14 cellular contexts compared by ENCODE assay signal in the genomic region with DNA sequence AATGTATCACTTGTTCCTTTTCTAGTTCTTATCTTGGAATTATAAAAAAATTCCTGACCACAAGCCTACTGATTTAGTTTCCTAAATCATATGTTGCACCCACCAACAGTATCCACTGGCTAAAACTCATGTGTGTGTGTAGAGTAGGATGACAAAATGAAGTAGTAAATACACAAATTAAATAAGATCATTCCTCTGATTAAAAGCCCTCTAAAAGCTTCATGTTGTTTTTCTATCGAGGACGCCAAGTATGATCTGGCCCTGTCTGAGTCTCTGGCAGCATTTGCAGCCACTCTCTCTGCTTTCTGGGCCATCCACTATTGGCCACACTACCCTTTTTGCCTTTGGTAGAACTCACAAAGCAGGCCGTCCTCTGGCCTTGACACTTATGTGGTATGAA.
DNase-seq lines count a peak whose midpoint lies in the region; ATAC-seq and TF ChIP-seq lines count a peak whose summit lies in the region.
"Had no signal": no experiment of that assay in that cellular context is flagged by ENCODE, and none has a peak within 500 bp of the region (broad histone marks: within the 10 kb centered on the region; RNA-seq: fewer than 3 reads in every experiment).

No MANE protein-coding gene starts in this region.

- no peaks in the 10 kb centered on the region for H3K79me2 ChIP-seq in mammary epithelial cell (ENCODE audit: insufficient read depth, low read length)

- no peaks in the 10 kb centered on the region for H3K27me3 ChIP-seq in prostate gland (replicated peaks; ENCODE audit: insufficient read depth)
- H3K27me3 ChIP-seq in uterus: no peaks in the 10 kb centered on the region
- no peaks in the 10 kb centered on the region for H3K27me3 ChIP-seq in mammary epithelial cell (ENCODE audit: insufficient read depth, low read length)
- H3K27me3 ChIP-seq: BLaER1 treated with 17β-estradiol and CSF1 and Interleukin-3, amounts not matched to agents 10 nM and 100 nM had no signal

- WGBS in prostate gland: 19% methylated on average over 3 of the region's 3 CpGs
- WGBS in mammary epithelial cell (ENCODE audit: low coverage, missing lambda C conversion rate): 82% methylated on average over 3 of the region's 3 CpGs

- DNase-seq in LNCaP clone FGC (ENCODE audit: low read depth): peak; percentile 45
- peak; percentile 16 for DNase-seq in prostate gland (ENCODE audit: low spot score)
- no peak for DNase-seq in effector CD4-positive, alpha-beta T cell
- no peak for DNase-seq in uterus
- DNase-seq in mammary epithelial cell: no peak
- DNase-seq: CD4-positive, alpha-beta T cell; COR-L47; DMS79 treated with DMSO at 0.1 percent for 48 hours; GF-D8; GOT3; H7; HCEC 1CT had no signal

- H3K9ac ChIP-seq in mammary epithelial cell (ENCODE audit: insufficient read depth, low read length): no peak overlapping the region
- H3K9ac ChIP-seq: BLaER1 treated with 17β-estradiol and CSF1 and Interleukin-3, amounts not matched to agents 10 nM and 100 nM had no signal

- no peak overlapping the region for H3K27ac ChIP-seq in prostate gland
- H3K27ac ChIP-seq in uterus: no peak overlapping the region
- H3K27ac ChIP-seq in mammary epithelial cell (ENCODE audit: insufficient read depth, low read depth, low read length): no peak overlapping the region
- H3K27ac ChIP-seq: BLaER1 treated with 17β-estradiol and CSF1 and Interleukin-3, amounts not matched to agents 10 nM and 100 nM had no signal

- TF ChIP-seq POLR2A in prostate gland (IDR thresholded peaks at IDR 0.05): no peak
- TF ChIP-seq POLR2A in uterus (IDR thresholded peaks at IDR 0.05): no peak

- H2AFZ ChIP-seq in mammary epithelial cell (ENCODE audit: low read depth, low read length): no peak overlapping the region

- H3K4me1 ChIP-seq in prostate gland (replicated peaks) (no peaks in the 10 kb centered on the region), uterus (no peaks in the 10 kb centered on the region), mammary epithelial cell (ENCODE audit: insufficient read depth, low read length) (no peaks in the 10 kb centered on the region)
- H3K4me1 ChIP-seq: BLaER1 treated with 17β-estradiol and CSF1 and Interleukin-3, amounts not matched to agents 10 nM and 100 nM had no signal

- no peak overlapping the region for H3K4me2 ChIP-seq in mammary epithelial cell (ENCODE audit: insufficient read depth, low read depth, low read length)
- H3K4me2 ChIP-seq: BLaER1 treated with 17β-estradiol and CSF1 and Interleukin-3, amounts not matched to agents 10 nM and 100 nM had no signal

- H3K9me3 ChIP-seq in prostate gland (no peaks in the 10 kb centered on the region), uterus (no peaks in the 10 kb centered on the region), mammary epithelial cell (replicated peaks; ENCODE audit: insufficient read depth, low read length) (no peaks in the 10 kb centered on the region)
- H3K9me3 ChIP-seq: BLaER1 treated with 17β-estradiol and CSF1 and Interleukin-3, amounts not matched to agents 10 nM and 100 nM had no signal

- no peak overlapping the region for H3K4me3 ChIP-seq in LNCaP clone FGC (ENCODE audit: low read depth, low read length)
- no peak overlapping the region for H3K4me3 ChIP-seq in prostate gland
- H3K4me3 ChIP-seq in uterus: no peak overlapping the region
- no peak overlapping the region for H3K4me3 ChIP-seq in mammary epithelial cell (replicated peaks in 1 of 3; ENCODE audit: insufficient read depth in 1 of 3, low read depth in 2 of 3, low read length in 3 of 3)
- H3K4me3 ChIP-seq: BLaER1 treated with 17β-estradiol and CSF1 and Interleukin-3, amounts not matched to agents 10 nM and 100 nM had no signal

- BruUV-seq in mammary epithelial cell (replicated peaks; lab: Mats Ljungman, UMichigan): no TSS peak

- TF ChIP-seq CTCF in LNCaP clone FGC (IDR thresholded peaks at IDR 0.05; ENCODE audit: control insufficient read depth, extremely low read depth, insufficient read depth) (no peak), prostate gland (IDR thresholded peaks at IDR 0.05) (no peak), uterus (IDR thresholded peaks at IDR 0.05) (no peak), mammary epithelial cell (conservative IDR thresholded peaks at IDR 0.05 in 1 of 2, IDR thresholded peaks at IDR 0.05 in 1 of 2; ENCODE audit: extremely low read depth in 1 of 2, insufficient read depth in 1 of 2, low read depth in 1 of 2, low read length in 2 of 2) (no peak)

- H4K20me1 ChIP-seq in mammary epithelial cell (ENCODE audit: insufficient read depth, low read length): no peaks in the 10 kb centered on the region
- H4K20me1 ChIP-seq: BLaER1 treated with 17β-estradiol and CSF1 and Interleukin-3, amounts not matched to agents 10 nM and 100 nM had no signal

- in situ Hi-C loops in mammary epithelial cell (cut with MboI; ENCODE audit: low sequenced_read_pairs in 2 of 2): no loop called here

- CTCF ChIA-PET in mammary epithelial cell (lab: Charles Lee; ENCODE audit: low non-redundant PET): no interaction called here

- intact Hi-C loops in prostate gland (cut with DNase I): no loop called here
- intact Hi-C loops in uterus (cut with DNase I; ENCODE audit: low total_unique reads): no loop called here
- intact Hi-C loops in mammary epithelial cell (cut with micrococcal nuclease): no loop called here

- H3K36me3 ChIP-seq in prostate gland (no peaks in the 10 kb centered on the region), uterus (no peaks in the 10 kb centered on the region), mammary epithelial cell (ENCODE audit: insufficient read depth, low read length) (no peaks in the 10 kb centered on the region)
- H3K36me3 ChIP-seq: BLaER1 treated with 17β-estradiol and CSF1 and Interleukin-3, amounts not matched to agents 10 nM and 100 nM had no signal

- dilution Hi-C loops in mammary epithelial cell (cut with HindIII; ENCODE audit: low sequenced_read_pairs): no loop called here

- ATAC-seq in SK-N-SH treated with all-trans-retinoic acid at 6 μM for 48 hours: no peak; the same call in 2 of the 3 replicates

TF ChIP-seq in SK-N-SH treated with all-trans-retinoic acid at 6 μM for 48 hours, 23 proteins besides CTCF, POLR2A, EP300 and RAD21:
- no peak for TF ChIP-seq ZNF8 (CRISPR knock-in tag; IDR thresholded peaks at IDR 0.05)
- TF ChIP-seq ISL1 (CRISPR knock-in tag; IDR thresholded peaks at IDR 0.05): peak; percentile 87
- TF ChIP-seq ZFP30 (CRISPR knock-in tag; IDR thresholded peaks at IDR 0.05): no peak
- TF ChIP-seq TSHZ2 (CRISPR knock-in tag; IDR thresholded peaks at IDR 0.05): 0 out of 2 replicates have a peak, but pooled peaks have one; percentile 49
- peak; percentile 60; the same call in 1 of the 2 replicates for TF ChIP-seq TCF4 (CRISPR knock-in tag; IDR thresholded peaks at IDR 0.05; ENCODE audit: borderline replicate concordance)
- TF ChIP-seq ZFP3 (CRISPR knock-in tag; IDR thresholded peaks at IDR 0.05): no peak

Comparison
In these comparisons a context has a peak if more than half of its experiments do, and no peak if none do; other contexts are left out.
1. DNase-seq: peak in LNCaP clone FGC (single experiment) and prostate gland (single experiment); none in effector CD4-positive, alpha-beta T cell (single experiment), uterus (0 of 2) and mammary epithelial cell (single experiment).